ENCODE assay signal across 20 cellular contexts in genomic region chr11:131248588-131248987, GRCh38.
DNase-seq lines count a peak whose midpoint lies in the region; ATAC-seq and TF ChIP-seq lines count a peak whose summit lies in the region.
"Had no signal": no experiment of that assay in that cellular context is flagged by ENCODE, and none has a peak within 500 bp of the region (broad histone marks: within the 10 kb centered on the region; RNA-seq: fewer than 3 reads in every experiment).

No MANE protein-coding gene starts in this region.

- H3K4me1 ChIP-seq in GM23248 (ENCODE audit: insufficient read depth) (peaks cover 3% of the 10 kb centered on the region; the same call in 1 of the 2 replicates), lung (ENCODE audit: control insufficient read depth in 2 of 2, insufficient read depth in 2 of 2, low read length in 2 of 2) (no peaks in the 10 kb centered on the region), aorta (ENCODE audit: control insufficient read depth in 1 of 2, insufficient read depth in 2 of 2, low read length in 2 of 2) (no peaks in the 10 kb centered on the region)
- H3K4me1 ChIP-seq: A549, SJCRH30 had no signal

- no peak overlapping the region for H3K4me3 ChIP-seq in GM23248
- no peak overlapping the region for H3K4me3 ChIP-seq in lung
- no peak overlapping the region for H3K4me3 ChIP-seq in aorta (ENCODE audit: low read length in 2 of 2)
- H3K4me3 ChIP-seq: A549, GM12878, SJCRH30 had no signal

- peaks cover 0 to 1% (median 0%) of the 10 kb centered on the region in 7 donors for H3K9me3 Mint-ChIP-seq in CD14-positive monocyte

- peak; percentile 8 for DNase-seq in GM23248
- peak; percentile 19 for DNase-seq in NCI-H226
- DNase-seq in astrocyte of the hippocampus (ENCODE audit: low read depth, low spot score) = peak; percentile 37
- peak; percentile 25 for DNase-seq in lung (ENCODE audit: low spot score)
- DNase-seq in RWPE1 (ENCODE audit: low spot score) = no peak
- DNase-seq in aorta = no peak
- no peak for DNase-seq in CD14-positive monocyte (ENCODE audit: low spot score)
- no peak for DNase-seq in germinal center (ENCODE audit: low spot score)
- DNase-seq: DMS79, KBM-7, NCI-H1105, NCI-H146, NCI-H2029, NCI-H2227 treated with DMSO at 0.1 percent for 48 hours, NCI-H510A treated with DMSO at 0.1 percent for 48 hours, NCI-H748 treated with DMSO at 0.1 percent for 48 hours, SJCRH30 had no signal

- intact Hi-C loops in aorta (cut with DNase I) = no loop called here
- intact Hi-C loops in CD14-positive monocyte (cut with micrococcal nuclease) = no loop called here

- TF ChIP-seq CTCF in lung (IDR thresholded peaks at IDR 0.05; ENCODE audit: control extremely low read depth, extremely low read depth) (no peak), RWPE1 (conservative IDR thresholded peaks at IDR 0.05; ENCODE audit: low read depth) (no peak), CD14-positive monocyte (IDR thresholded peaks at IDR 0.05) (no peak)

- H3K27me3 ChIP-seq in GM23248 (replicated peaks; ENCODE audit: insufficient read depth) (peaks cover 87% of the 10 kb centered on the region), lung (ENCODE audit: control insufficient read depth, insufficient read depth) (no peaks in the 10 kb centered on the region), aorta (ENCODE audit: control insufficient read depth in 1 of 2, insufficient read depth in 2 of 2, low read length in 1 of 2) (peaks cover 0 to 2% of the 10 kb centered on the region in 2 donors)
- H3K27me3 ChIP-seq: SJCRH30 had no signal

- no peaks in the 10 kb centered on the region for H3F3A ChIP-seq in GM23248 (ENCODE audit: insufficient read depth)

- no peak overlapping the region for H3K9ac ChIP-seq in GM23248

- H3K9me3 ChIP-seq in GM23248 (ENCODE audit: low read depth) (no peaks in the 10 kb centered on the region), lung (ENCODE audit: control insufficient read depth in 2 of 2, insufficient read depth in 1 of 2, low read length in 1 of 2) (peaks cover 0 to 1% of the 10 kb centered on the region in 2 donors), aorta (ENCODE audit: control insufficient read depth, low read length) (no peaks in the 10 kb centered on the region)
- H3K9me3 ChIP-seq: A549, SJCRH30 had no signal

- no peak overlapping the region for H3K27ac Mint-ChIP-seq in CD14-positive monocyte
- H3K27ac Mint-ChIP-seq: B cell had no signal

- H3K27me3 Mint-ChIP-seq in CD14-positive monocyte (ENCODE audit: low read depth in 3 of 3) = peaks cover 7 to 15% (median 12%) of the 10 kb centered on the region in 3 donors

- no peak overlapping the region for H2AFZ ChIP-seq in GM23248

- no peak overlapping the region for H3K4me2 ChIP-seq in GM23248 (ENCODE audit: unreplicated experiment)
- H3K4me2 ChIP-seq: A549 had no signal

- no peaks in the 10 kb centered on the region for H3K9me2 ChIP-seq in GM23248 (ENCODE audit: insufficient read depth)

- ATAC-seq in lung (ENCODE audit: insufficient read depth, low FRiP score) = no peak
- no peak for ATAC-seq in aorta (ENCODE audit: low FRiP score)
- ATAC-seq: A549, GM12878 had no signal

- H3K79me2 ChIP-seq in GM23248 (ENCODE audit: insufficient read depth) = no peaks in the 10 kb centered on the region

- no peak overlapping the region for H3K27ac ChIP-seq in GM23248
- H3K27ac ChIP-seq in lung (ENCODE audit: low read depth in 1 of 2, low read length in 1 of 2) = no peak overlapping the region
- H3K27ac ChIP-seq in RWPE1 = no peak overlapping the region
- no peak overlapping the region for H3K27ac ChIP-seq in aorta (ENCODE audit: low read depth in 1 of 2, low read length in 2 of 2)
- H3K27ac ChIP-seq: A549, SJCRH30 had no signal

- H4K20me1 ChIP-seq in GM23248 (ENCODE audit: insufficient read depth) = no peaks in the 10 kb centered on the region

- no peaks in the 10 kb centered on the region for H3K4me1 Mint-ChIP-seq in CD14-positive monocyte
- H3K4me1 Mint-ChIP-seq: B cell had no signal

- 28 to 29% methylated on average over 2 of the region's 2 CpGs for WGBS in GM23248 (ENCODE audit: low coverage in 1 of 2, low lambda C conversion rate in 2 of 2, missing lambda C conversion rate in 2 of 2), 2 experiments
- WGBS in lung, 2 donors = 78 to 96% methylated on average over 2 of the region's 2 CpGs
- WGBS in aorta, 2 donors = 77 to 83% methylated on average over 2 of the region's 2 CpGs

- H3K36me3 ChIP-seq in GM23248 (ENCODE audit: low read depth) = no peaks in the 10 kb centered on the region
- H3K36me3 ChIP-seq in lung (ENCODE audit: control insufficient read depth in 2 of 2, insufficient read depth in 2 of 2, low read length in 2 of 2) = no peaks in the 10 kb centered on the region
- H3K36me3 ChIP-seq in aorta (ENCODE audit: control insufficient read depth in 1 of 2, insufficient read depth in 2 of 2, low read length in 1 of 2) = no peaks in the 10 kb centered on the region
- H3K36me3 ChIP-seq: SJCRH30 had no signal

- H3K4me3 Mint-ChIP-seq in CD14-positive monocyte = no peak overlapping the region
- H3K4me3 Mint-ChIP-seq: B cell had no signal

- in situ Hi-C loops in GM23248 (cut with MboI) = no loop called here

- POLR2A ChIA-PET in RWPE1 (lab: Yijun Ruan, JAX; ENCODE audit: low non-redundant PET) = no interaction called here

- H3K36me3 Mint-ChIP-seq in CD14-positive monocyte = no peaks in the 10 kb centered on the region

- CTCF ChIA-PET in RWPE1 (lab: Yijun Ruan, JAX) = no interaction called here

Comparison
In these comparisons a context has a peak if more than half of its experiments do, and no peak if none do; other contexts are left out.
1. DNase-seq: peak in GM23248 (single experiment), NCI-H226 (single experiment), astrocyte of the hippocampus (single experiment) and lung (single experiment); none in RWPE1 (single experiment), aorta (0 of 2), CD14-positive monocyte (single experiment) and germinal center (single experiment).